2 cellular contexts compared by ENCODE assay signal in genomic region chr17:44230139-44230695, GRCh38.
TF ChIP-seq lines count a peak whose summit lies in the region.

No MANE protein-coding gene starts in this region.

TF ChIP-seq in H1, 55 proteins besides CTCF, POLR2A, EP300 and RAD21:
- TF ChIP-seq CEBPB (IDR thresholded peaks at IDR 0.05; ENCODE audit: low read depth, low read length) (no peak), EZH2 (IDR thresholded peaks at IDR 0.05; ENCODE audit: low read depth, low read length, severe bottlenecking) (no peak), GTF2F1 (IDR thresholded peaks at IDR 0.05; ENCODE audit: borderline replicate concordance, low read depth, low read length) (no peak), TEAD4 (IDR thresholded peaks at IDR 0.05; ENCODE audit: low read depth, low read length) (no peak), RNF2 (IDR thresholded peaks at IDR 0.05; ENCODE audit: borderline replicate concordance, low read depth, low read length, missing control alignments, poor library complexity, severe bottlenecking) (no peak), SAP30 (IDR thresholded peaks at IDR 0.05; ENCODE audit: insufficient read depth, insufficient replicate concordance, low read length) (no peak), CHD7 (IDR thresholded peaks at IDR 0.05; ENCODE audit: insufficient replicate concordance, low read length) (no peak), SP4 (IDR thresholded peaks at IDR 0.05; ENCODE audit: low read length) (no peak), FOSL1 (IDR thresholded peaks at IDR 0.05; ENCODE audit: insufficient read depth, low read depth, low read length) (no peak), SRF (IDR thresholded peaks at IDR 0.05; ENCODE audit: low read depth, low read length) (no peak), TBP (IDR thresholded peaks at IDR 0.05; ENCODE audit: low read depth, low read length) (no peak), PHF8 (conservative IDR thresholded peaks at IDR 0.05; ENCODE audit: low read depth, low read length) (no peak)

TF ChIP-seq in SK-N-SH treated with all-trans-retinoic acid at 6 μM for 48 hours, 23 proteins besides CTCF, POLR2A, EP300 and RAD21:
- TF ChIP-seq ZC3H10 (CRISPR knock-in tag; IDR thresholded peaks at IDR 0.05) (no peak), PATZ1 (CRISPR knock-in tag; IDR thresholded peaks at IDR 0.05; ENCODE audit: borderline replicate concordance) (no peak), CSDC2 (CRISPR knock-in tag; IDR thresholded peaks at IDR 0.05) (no peak), TSHZ2 (CRISPR knock-in tag; IDR thresholded peaks at IDR 0.05) (no peak), ISL1 (CRISPR knock-in tag; IDR thresholded peaks at IDR 0.05) (no peak), ZFP3 (CRISPR knock-in tag; IDR thresholded peaks at IDR 0.05) (no peak), ZNF70 (CRISPR knock-in tag; IDR thresholded peaks at IDR 0.05) (no peak), TOX (CRISPR knock-in tag; IDR thresholded peaks at IDR 0.05; ENCODE audit: borderline replicate concordance) (no peak), TCF4 (CRISPR knock-in tag; IDR thresholded peaks at IDR 0.05; ENCODE audit: borderline replicate concordance) (no peak), ARNTL (CRISPR knock-in tag; IDR thresholded peaks at IDR 0.05; ENCODE audit: borderline replicate concordance, low read depth) (no peak)
